ENCODE assay signal across 33 cellular contexts in genomic region chr16:1047123-1047522, GRCh38. TPM values are rescaled to one million over a fixed set of nuclear protein-coding genes. Genes with fewer than 3 reads are reported as not detected.
"Had no signal": no experiment of that assay in that cellular context is flagged by ENCODE, and none has a peak within 500 bp of the region (broad histone marks: within the 10 kb centered on the region; RNA-seq: fewer than 3 reads in every experiment).

No MANE protein-coding gene starts in this region.

- H3K4me1 ChIP-seq: adrenal gland had no signal

- H3K27ac Mint-ChIP-seq: activated CD4-positive, alpha-beta T cell treated with anti-CD3 and anti-CD28 coated beads, Interleukin-2, amount 10 ng/mL, durations not matched to agents 24 days and 14 days; activated CD8-positive, alpha-beta T cell treated with anti-CD3 and anti-CD28 coated beads for 36 hours; activated naive CD4-positive, alpha-beta T cell treated with anti-CD3 and anti-CD28 coated beads, Interleukin-2, amount 50 U/mL, for 24 hours; activated T-cell treated with anti-CD3 and anti-CD28 coated beads, Interleukin-2, amount 50 U/mL, for 72 hours; activated T-helper 17 cell treated with anti-CD3 and anti-CD28 coated beads, Interleukin-2, amount 50 U/mL, for 72 hours; brain; T-helper 1 cell treated with Interleukin-12 subunit alpha and Interleukin-12 subunit beta and Interleukin-4 antibody, amounts not matched to agents 30 μg/mL and 1 μg/mL, for 36 hours; T-helper 2 cell treated with Interferon-gamma antibody and Interleukin-4, amounts not matched to agents 5 μg/mL and 100 μg/mL, for 36 hours had no signal

- H3K9me3 Mint-ChIP-seq: activated CD4-positive, alpha-beta T cell treated with anti-CD3 and anti-CD28 coated beads, Interleukin-2, amount 10 ng/mL, durations not matched to agents 24 days and 14 days; activated naive CD4-positive, alpha-beta T cell treated with anti-CD3 and anti-CD28 coated beads, Interleukin-2, amount 50 U/mL, for 24 hours; activated T-cell treated with anti-CD3 and anti-CD28 coated beads, Interleukin-2, amount 50 U/mL, for 72 hours; activated T-helper 17 cell treated with anti-CD3 and anti-CD28 coated beads, Interleukin-2, amount 50 U/mL, for 72 hours; T-helper 1 cell treated with Interleukin-12 subunit alpha and Interleukin-12 subunit beta and Interleukin-4 antibody, amounts not matched to agents 30 μg/mL and 1 μg/mL, for 36 hours; T-helper 2 cell treated with Interferon-gamma antibody and Interleukin-4, amounts not matched to agents 5 μg/mL and 100 μg/mL, for 36 hours had no signal

- H3K27me3 Mint-ChIP-seq: activated CD4-positive, alpha-beta T cell treated with anti-CD3 and anti-CD28 coated beads, Interleukin-2, amount 10 ng/mL, durations not matched to agents 24 days and 14 days; activated CD8-positive, alpha-beta T cell treated with anti-CD3 and anti-CD28 coated beads for 36 hours; activated naive CD4-positive, alpha-beta T cell treated with anti-CD3 and anti-CD28 coated beads, Interleukin-2, amount 50 U/mL, for 24 hours; activated T-helper 17 cell treated with anti-CD3 and anti-CD28 coated beads, Interleukin-2, amount 50 U/mL, for 72 hours; brain had no signal

- H3K27ac ChIP-seq: adrenal gland, SJSA1 had no signal

- H3K4me3 ChIP-seq: adrenal gland, MG63, SJSA1 had no signal

- H3K9me3 ChIP-seq: adrenal gland, MG63, SJSA1, SK-N-SH had no signal

- H3K36me3 ChIP-seq: adrenal gland, MG63, SJSA1 had no signal

- H3K4me3 Mint-ChIP-seq: activated CD4-positive, alpha-beta T cell treated with anti-CD3 and anti-CD28 coated beads, Interleukin-2, amount 10 ng/mL, durations not matched to agents 24 days and 14 days; activated CD8-positive, alpha-beta T cell treated with anti-CD3 and anti-CD28 coated beads for 36 hours; activated naive CD4-positive, alpha-beta T cell treated with anti-CD3 and anti-CD28 coated beads, Interleukin-2, amount 50 U/mL, for 24 hours; activated T-cell treated with anti-CD3 and anti-CD28 coated beads, Interleukin-2, amount 50 U/mL, for 72 hours; activated T-helper 17 cell treated with anti-CD3 and anti-CD28 coated beads, Interleukin-2, amount 50 U/mL, for 72 hours; brain; T-helper 1 cell treated with Interleukin-12 subunit alpha and Interleukin-12 subunit beta and Interleukin-4 antibody, amounts not matched to agents 30 μg/mL and 1 μg/mL, for 36 hours; T-helper 2 cell treated with Interferon-gamma antibody and Interleukin-4, amounts not matched to agents 5 μg/mL and 100 μg/mL, for 36 hours had no signal

- H3K4me1 Mint-ChIP-seq: activated CD4-positive, alpha-beta T cell treated with anti-CD3 and anti-CD28 coated beads, Interleukin-2, amount 10 ng/mL, durations not matched to agents 24 days and 14 days; activated naive CD4-positive, alpha-beta T cell treated with anti-CD3 and anti-CD28 coated beads, Interleukin-2, amount 50 U/mL, for 24 hours; activated T-helper 17 cell treated with anti-CD3 and anti-CD28 coated beads, Interleukin-2, amount 50 U/mL, for 72 hours had no signal

- DNase-seq: activated CD4-positive, alpha-beta T cell treated with anti-CD3 and anti-CD28 coated beads, Interleukin-2, amount 10 ng/mL, durations not matched to agents 24 days and 14 days; activated CD4-positive, alpha-beta T cell treated with anti-CD3 and anti-CD28 coated beads, Interleukin-2, amount 50 U/mL, for 4 hours; activated CD8-positive, alpha-beta T cell treated with anti-CD3 and anti-CD28 coated beads for 36 hours; activated effector memory CD4-positive, alpha-beta T cell treated with anti-CD3 and anti-CD28 coated beads, Interleukin-2, amount 50 U/mL, for 16 hours; activated naive CD4-positive, alpha-beta T cell treated with Interleukin-2 at 50 U/mL for 16 hours; activated T-cell treated with anti-CD3 and anti-CD28 coated beads, Interleukin-2, amount 50 U/mL, for 1 hour; activated T-cell treated with anti-CD3 and anti-CD28 coated beads, Interleukin-2, amount 50 U/mL, for 72 hours; adrenal gland; Kasumi-1; KG1; MG63; NCI-H1048; NCI-H1105 treated with DMSO at 0.1 percent for 48 hours; NCI-H1436; NCI-H1694; NCI-H1930; NCI-H2081 treated with DMSO at 0.1 percent for 48 hours; NCI-H226; NCI-H446 treated with DMSO at 0.1 percent for 48 hours; NCI-H524; NCI-H69; NCI-H82; SHP77; SK-N-SH had no signal

- H3K36me3 Mint-ChIP-seq: activated naive CD4-positive, alpha-beta T cell treated with anti-CD3 and anti-CD28 coated beads, Interleukin-2, amount 50 U/mL, for 24 hours had no signal

RNA-seq across cellular contexts. Expression of gene SSTR5, which starts 25.4 kb away (rescaled TPM):
- total RNA-seq: activated CD4-positive, alpha-beta T cell treated with anti-CD3 and anti-CD28 coated beads, Interleukin-2, amount 10 ng/mL, durations not matched to agents 24 days and 14 days; activated CD8-positive, alpha-beta memory T cell treated with anti-CD3 and anti-CD28 coated beads for 36 hours; activated CD8-positive, alpha-beta T cell treated with anti-CD3 and anti-CD28 coated beads for 36 hours; activated T-cell treated with anti-CD3 and anti-CD28 coated beads, Interleukin-2, amount 50 U/mL, for 72 hours; activated T-helper 17 cell treated with anti-CD3 and anti-CD28 coated beads, Interleukin-2, amount 50 U/mL, for 72 hours; bronchial epithelial cell; RPMI7951; SJSA1 had no signal

RNA-seq across cellular contexts. Expression of gene C1QTNF8, which starts 48.9 kb away (rescaled TPM):
- total RNA-seq: activated CD4-positive, alpha-beta T cell treated with anti-CD3 and anti-CD28 coated beads, Interleukin-2, amount 10 ng/mL, durations not matched to agents 24 days and 14 days; activated CD8-positive, alpha-beta memory T cell treated with anti-CD3 and anti-CD28 coated beads for 36 hours; activated CD8-positive, alpha-beta T cell treated with anti-CD3 and anti-CD28 coated beads for 36 hours; activated T-cell treated with anti-CD3 and anti-CD28 coated beads, Interleukin-2, amount 50 U/mL, for 72 hours; activated T-helper 17 cell treated with anti-CD3 and anti-CD28 coated beads, Interleukin-2, amount 50 U/mL, for 72 hours; bronchial epithelial cell; RPMI7951; SJSA1 had no signal
